Comparison of ENCODE assay signal across 1 cellular context in genomic region chr10:131926743-131927595, GRCh38.
TF ChIP-seq lines count a peak whose summit lies in the region.

No MANE protein-coding gene starts in this region.

TF ChIP-seq in WTC11, 78 proteins besides CTCF, POLR2A, EP300 and RAD21 (continued from another document):
- no peak for TF ChIP-seq STAT6 (CRISPR knock-in tag; conservative IDR thresholded peaks at IDR 0.05; ENCODE audit: low read depth)
- TF ChIP-seq GRHL2 (CRISPR knock-in tag; IDR thresholded peaks at IDR 0.05; ENCODE audit: insufficient replicate concordance, severe bottlenecking) = no peak
- no peak for TF ChIP-seq RORB (CRISPR knock-in tag; IDR thresholded peaks at IDR 0.05)
- TF ChIP-seq ERG (CRISPR knock-in tag; IDR thresholded peaks at IDR 0.05) = no peak
- TF ChIP-seq ETV6 (CRISPR knock-in tag; IDR thresholded peaks at IDR 0.05) = no peak
- no peak for TF ChIP-seq ZNF317 (CRISPR knock-in tag; IDR thresholded peaks at IDR 0.05; ENCODE audit: borderline replicate concordance, low read depth)
- no peak for TF ChIP-seq ZNF121 (CRISPR knock-in tag; IDR thresholded peaks at IDR 0.05)
- TF ChIP-seq NR3C1 (CRISPR knock-in tag; conservative IDR thresholded peaks at IDR 0.05; ENCODE audit: low read depth) = no peak
